ENCODE assay signal across 8 cellular contexts in the genomic region with DNA sequence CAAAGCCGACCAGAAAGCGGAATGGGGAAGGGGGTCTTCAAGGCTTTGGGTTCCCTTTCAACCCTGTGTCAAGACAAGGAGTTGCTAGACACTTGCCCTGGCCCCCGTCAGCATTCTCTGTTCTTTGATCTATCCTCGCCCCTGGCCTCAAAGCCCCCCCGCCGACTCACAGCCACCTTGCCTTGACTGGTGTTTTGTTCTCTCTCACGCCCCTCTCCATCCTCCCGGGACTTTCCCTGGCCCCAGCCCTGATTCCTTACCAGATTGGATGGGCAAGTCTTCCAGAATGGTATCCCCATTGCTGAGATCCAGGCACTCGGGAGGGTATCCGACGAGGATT. TPM values are rescaled to one million over a fixed set of nuclear protein-coding genes. Genes with fewer than 3 reads are reported as not detected.
DNase-seq lines count a peak whose midpoint lies in the region; TF ChIP-seq lines count a peak whose summit lies in the region.

No MANE protein-coding gene starts in this region.

- peak; percentile 18 for DNase-seq in stimulated activated CD8-positive, alpha-beta memory T cell treated with anti-CD3 and anti-CD28 coated beads, Interleukin-15, amount 100 ng/mL, for 24 hours (ENCODE audit: low read depth)
- no peak for DNase-seq in stimulated activated CD8-positive, alpha-beta memory T cell treated with anti-CD3 and anti-CD28 coated beads, Interleukin-4, amount 100 ng/mL, for 48 hours
- DNase-seq in activated naive CD8-positive, alpha-beta T cell treated with anti-CD3 and anti-CD28 coated beads for 36 hours = no peak
- DNase-seq in stomach = no peak
- no peak for DNase-seq in superior temporal gyrus (ENCODE audit: extremely low spot score)
- no peak for DNase-seq in KBM-7
- DNase-seq in posterior vena cava (ENCODE audit: low spot score) = no peak

- peaks cover 35 to 84% (median 68%) of the 10 kb centered on the region in 4 donors for H3K4me1 ChIP-seq in stomach

- H3K27ac ChIP-seq in stomach = peak overlapping the region; percentile 91 to 97 (median 96)

- peaks cover 2% of the 10 kb centered on the region for H3K9me3 ChIP-seq in iPS-18c (ENCODE audit: control insufficient read depth, insufficient read depth, low read length)
- H3K9me3 ChIP-seq in stomach = no peaks in the 10 kb centered on the region

- H3K4me1 Mint-ChIP-seq in activated naive CD8-positive, alpha-beta T cell treated with anti-CD3 and anti-CD28 coated beads for 36 hours = peaks cover 60% of the 10 kb centered on the region

- H3K4me3 Mint-ChIP-seq in activated naive CD8-positive, alpha-beta T cell treated with anti-CD3 and anti-CD28 coated beads for 36 hours = peak overlapping the region; percentile 95

- 0 to 3% (median 1%) methylated on average over 11 of the region's 11 CpGs for WGBS in stomach, 5 donors

- no peaks in the 10 kb centered on the region for H3K27me3 Mint-ChIP-seq in activated naive CD8-positive, alpha-beta T cell treated with anti-CD3 and anti-CD28 coated beads for 36 hours

- intact Hi-C loops in stomach (cut with DNase I; ENCODE audit: low total_unique reads) (no loop called here), posterior vena cava (cut with DNase I) (loop anchor here in 1 of 2 donors (10.0 kb wide), 1 partner anchor 774 kb away; no protein-coding TSS in a partner anchor)

- peaks cover 9% of the 10 kb centered on the region for H3K36me3 Mint-ChIP-seq in activated naive CD8-positive, alpha-beta T cell treated with anti-CD3 and anti-CD28 coated beads for 36 hours

- no peak for TF ChIP-seq CTCF in stomach (IDR thresholded peaks at IDR 0.05)

- H3K9me3 Mint-ChIP-seq in activated naive CD8-positive, alpha-beta T cell treated with anti-CD3 and anti-CD28 coated beads for 36 hours = no peaks in the 10 kb centered on the region

- TF ChIP-seq POLR2A in stomach (IDR thresholded peaks at IDR 0.05) = no peak

- H3K4me3 ChIP-seq in iPS-18c (ENCODE audit: insufficient read depth, low read depth, low read length) (peak overlapping the region; percentile 100), stomach (peak overlapping the region; percentile 77 to 91 (median 82))

- H3K27ac Mint-ChIP-seq in activated naive CD8-positive, alpha-beta T cell treated with anti-CD3 and anti-CD28 coated beads for 36 hours = peak overlapping the region; percentile 93

- H3K36me3 ChIP-seq in stomach = peaks cover 13 to 21% (median 19%) of the 10 kb centered on the region in 4 donors

- no peaks in the 10 kb centered on the region for H3K27me3 ChIP-seq in stomach

- in situ Hi-C loops in KBM-7 (cut with MboI; ENCODE audit: low pct_unique_long_range_greater_than_20kb, low sequenced_read_pairs) = no loop called here

- TF ChIP-seq EP300 in stomach (IDR thresholded peaks at IDR 0.05) = no peak

RNA-seq across cellular contexts. Expression of a gene that starts 0.6 kb away (rescaled TPM):
- total RNA-seq in activated naive CD8-positive, alpha-beta T cell treated with anti-CD3 and anti-CD28 coated beads for 36 hours = 10 to 100 TPM; 10.8 to 10.9 TPM
- total RNA-seq in stomach (10 to 100 TPM in 2 of 5 donors, 1 to 10 TPM in 3; 2.3 to 47.9 (median 9.4) TPM), posterior vena cava (1 to 10 TPM; 6.6 to 7.0 TPM)
- 1 to 10 TPM; 1.5 to 3.2 (median 1.5) TPM for polyA plus RNA-seq in stomach

RNA-seq across cellular contexts. Expression of a gene that starts 2.7 kb away (rescaled TPM):
- total RNA-seq in activated naive CD8-positive, alpha-beta T cell treated with anti-CD3 and anti-CD28 coated beads for 36 hours = 1 to 10 TPM; 3.9 to 5.2 TPM
- total RNA-seq in stomach (10 to 100 TPM in 4 of 5 donors, 1 to 10 TPM in 1; 2.3 to 97.3 (median 29.1) TPM), posterior vena cava (10 to 100 TPM; 10.2 to 13.0 TPM)
- polyA plus RNA-seq in stomach = 1 to 10 TPM; 5.1 to 9.3 (median 6.7) TPM

RNA-seq across cellular contexts. Expression of a gene that starts 17.8 kb away (rescaled TPM):
- under 1 TPM in 1 of 2 experiments, not detected in 1; 0.08 TPM for total RNA-seq in activated naive CD8-positive, alpha-beta T cell treated with anti-CD3 and anti-CD28 coated beads for 36 hours
- total RNA-seq in stomach = 10 to 100 TPM; 18.0 to 91.7 (median 59.5) TPM
- 10 to 100 TPM; 17.1 to 50.4 (median 29.7) TPM for polyA plus RNA-seq in stomach
- total RNA-seq in posterior vena cava = not detected

RNA-seq across cellular contexts. Expression of a gene that starts 38.3 kb away (rescaled TPM):
- 1 to 10 TPM; 1.2 to 1.6 TPM for total RNA-seq in activated naive CD8-positive, alpha-beta T cell treated with anti-CD3 and anti-CD28 coated beads for 36 hours
- total RNA-seq in stomach (1 to 10 TPM in 2 of 5 donors, not detected in 3; 3.5 to 6.2 TPM), posterior vena cava (1 to 10 TPM in 1 of 2 donors, under 1 TPM in 1; 0.43 to 3.3 TPM)
- 10 to 100 TPM in 2 of 3 donors, 1 to 10 TPM in 1; 8.5 to 18.9 (median 14.8) TPM for polyA plus RNA-seq in stomach

RNA-seq across cellular contexts. Expression of a gene that starts 53.6 kb away (rescaled TPM):
- not detected for total RNA-seq in activated naive CD8-positive, alpha-beta T cell treated with anti-CD3 and anti-CD28 coated beads for 36 hours
- total RNA-seq in stomach (10 to 100 TPM in 1 of 5 donors, not detected in 4; 24.6 TPM), posterior vena cava (under 1 TPM in 1 of 2 donors, not detected in 1; 0.37 TPM)
- 1 to 10 TPM in 2 of 3 donors, not detected in 1; 1.2 to 2.5 TPM for polyA plus RNA-seq in stomach

Comparison
In these comparisons a context has a peak if more than half of its experiments do, and no peak if none do; other contexts are left out.
1. RNA of a gene that starts 17.8 kb away (total RNA-seq): 18.0 to 91.7 TPM in stomach; 0.08 TPM in activated naive CD8-positive, alpha-beta T cell treated with anti-CD3 and anti-CD28 coated beads for 36 hours and not detected in posterior vena cava; every median in the first group is over 10 times any median in the second.